20 cellular contexts compared by ENCODE assay signal in the genomic region with DNA sequence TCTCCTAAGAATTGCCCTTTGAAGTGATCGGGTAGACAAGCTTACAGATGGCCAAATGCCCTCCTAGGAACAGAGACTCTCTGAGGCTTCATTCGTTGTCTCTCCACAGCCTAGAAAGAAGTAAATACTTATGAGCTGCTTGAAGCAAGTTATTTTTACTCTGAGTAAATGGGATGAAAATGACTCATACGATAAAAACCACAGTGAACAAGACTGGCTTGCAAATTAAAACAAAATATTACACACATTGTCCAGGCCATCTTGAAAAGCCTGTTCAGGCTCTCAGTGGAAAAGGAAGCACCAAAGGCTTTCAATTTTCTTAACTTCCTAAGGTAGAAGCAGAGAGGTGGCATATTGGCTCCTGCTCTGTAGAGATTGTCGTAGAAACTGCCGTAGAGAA.
DNase-seq lines count a peak whose midpoint lies in the region; ATAC-seq and TF ChIP-seq lines count a peak whose summit lies in the region.
"Had no signal": no experiment of that assay in that cellular context is flagged by ENCODE, and none has a peak within 500 bp of the region (broad histone marks: within the 10 kb centered on the region; RNA-seq: fewer than 3 reads in every experiment).

No MANE protein-coding gene starts in this region.

- POLR2A ChIA-PET in naive thymus-derived CD8-positive, alpha-beta T cell (lab: Charles Lee), result no interaction called here

- H3K27ac Mint-ChIP-seq in chondrocyte (ENCODE audit: unreplicated experiment), result peak overlapping the region; percentile 13
- no peak overlapping the region for H3K27ac Mint-ChIP-seq in naive thymus-derived CD8-positive, alpha-beta T cell
- H3K27ac Mint-ChIP-seq: CD8-positive, alpha-beta T cell; HFFc6 had no signal

- TF ChIP-seq CTCF in chondrocyte (IDR thresholded peaks at IDR 0.05), result no peak
- TF ChIP-seq CTCF in thoracic aorta (IDR thresholded peaks at IDR 0.05), result no peak
- no peak for TF ChIP-seq CTCF in body of pancreas (IDR thresholded peaks at IDR 0.05)

- H3K4me1 ChIP-seq in thoracic aorta (ENCODE audit: control insufficient read depth in 1 of 2, low read depth in 2 of 2) (peaks cover 24 to 34% of the 10 kb centered on the region in 2 donors), body of pancreas (no peaks in the 10 kb centered on the region)
- H3K4me1 ChIP-seq: BE2C, SJSA1 had no signal

- H3K27me3 ChIP-seq in thoracic aorta (replicated peaks; ENCODE audit: insufficient read depth) (no peaks in the 10 kb centered on the region), body of pancreas (no peaks in the 10 kb centered on the region)
- H3K27me3 ChIP-seq: BE2C, MG63, SJSA1 had no signal

- peak overlapping the region; percentile 23 to 69 for H3K27ac ChIP-seq in thoracic aorta
- H3K27ac ChIP-seq in body of pancreas, result no peak overlapping the region
- H3K27ac ChIP-seq: HL-60, SJSA1 had no signal

- H3K4me1 Mint-ChIP-seq in chondrocyte (ENCODE audit: low read depth), result no peaks in the 10 kb centered on the region
- H3K4me1 Mint-ChIP-seq in naive thymus-derived CD8-positive, alpha-beta T cell, result no peaks in the 10 kb centered on the region

- ATAC-seq in SK-N-SH treated with all-trans-retinoic acid at 6 μM for 48 hours, result no peak
- peak; percentile 44 for ATAC-seq in thoracic aorta (ENCODE audit: insufficient number of reproducible peaks, low FRiP score, low read depth)
- no peak for ATAC-seq in naive thymus-derived CD8-positive, alpha-beta T cell
- ATAC-seq in body of pancreas, result no peak
- ATAC-seq: CD8-positive, alpha-beta T cell had no signal

- TF ChIP-seq POLR2A in body of pancreas (IDR thresholded peaks at IDR 0.05), result no peak

- H3K4me3 ChIP-seq in thoracic aorta, result peak overlapping the region; percentile 16
- H3K4me3 ChIP-seq in body of pancreas, result no peak overlapping the region
- H3K4me3 ChIP-seq: MG63, SJSA1 had no signal

- H3K9me3 ChIP-seq in thoracic aorta, result no peaks in the 10 kb centered on the region
- no peaks in the 10 kb centered on the region for H3K9me3 ChIP-seq in body of pancreas
- H3K9me3 ChIP-seq: BE2C, MG63 had no signal

- WGBS in body of pancreas, 2 donors, result 50 to 59% methylated on average over 5 of the region's 5 CpGs

- no peaks in the 10 kb centered on the region for H3K9me3 Mint-ChIP-seq in chondrocyte (ENCODE audit: low read depth)
- peaks cover 0 to 12% (median 0%) of the 10 kb centered on the region in 9 donors for H3K9me3 Mint-ChIP-seq in naive thymus-derived CD8-positive, alpha-beta T cell

- intact Hi-C loops in body of pancreas (cut with DNase I), result no loop called here

- H3K36me3 ChIP-seq in thoracic aorta (no peaks in the 10 kb centered on the region), body of pancreas (replicated peaks in 1 of 2; ENCODE audit: insufficient read depth in 1 of 2, low read depth in 2 of 2) (no peaks in the 10 kb centered on the region)
- H3K36me3 ChIP-seq: BE2C, MG63, SJSA1 had no signal

- no peak overlapping the region for H3K4me3 Mint-ChIP-seq in chondrocyte (ENCODE audit: unreplicated experiment)
- no peak overlapping the region for H3K4me3 Mint-ChIP-seq in naive thymus-derived CD8-positive, alpha-beta T cell
- H3K4me3 Mint-ChIP-seq: CD8-positive, alpha-beta T cell; HFFc6 had no signal

- no peaks in the 10 kb centered on the region for H3K36me3 Mint-ChIP-seq in chondrocyte (ENCODE audit: low read depth)
- H3K36me3 Mint-ChIP-seq in naive thymus-derived CD8-positive, alpha-beta T cell, result no peaks in the 10 kb centered on the region
- H3K36me3 Mint-ChIP-seq: CD8-positive, alpha-beta T cell had no signal

- peaks cover 3% of the 10 kb centered on the region for H3K27me3 Mint-ChIP-seq in chondrocyte (ENCODE audit: low read depth)
- peaks cover 0 to 2% (median 0%) of the 10 kb centered on the region in 5 donors for H3K27me3 Mint-ChIP-seq in naive thymus-derived CD8-positive, alpha-beta T cell

- no peak for DNase-seq in chondrocyte (ENCODE audit: low spot score)
- DNase-seq in kidney tubule cell (ENCODE audit: low spot score), result peak; percentile 16
- DNase-seq in thoracic aorta (ENCODE audit: low spot score), result no peak
- DNase-seq in NOMO-1 treated with dmso at 0.1 percent for 144 hours (lab: John Stamatoyannopoulos, UW; ENCODE audit: unreplicated experiment), result no peak
- no peak for DNase-seq in naive thymus-derived CD8-positive, alpha-beta T cell
- no peak for DNase-seq in body of pancreas
- no peak for DNase-seq in HT-29 (ENCODE audit: low spot score)
- DNase-seq: BE2C; CD8-positive, alpha-beta T cell; GF-D8; GOT3; HFFc6; KBM-7; MG63; NCI-H1105; NCI-H187; NCI-H510A had no signal

TF ChIP-seq in SK-N-SH treated with all-trans-retinoic acid at 6 μM for 48 hours, 23 proteins besides CTCF, POLR2A, EP300 and RAD21:
- TF ChIP-seq ISL1 (CRISPR knock-in tag; IDR thresholded peaks at IDR 0.05), result no peak
- 0 out of 2 replicates have a peak, but pooled peaks have one; percentile 63 for TF ChIP-seq SNAI2 (CRISPR knock-in tag; IDR thresholded peaks at IDR 0.05)

Comparison
In these comparisons a context has a peak if more than half of its experiments do, and no peak if none do; other contexts are left out.
1. H3K27ac ChIP-seq: peak in thoracic aorta (2 of 2); none in body of pancreas (0 of 4).